Comparison of ENCODE assay signal across 28 cellular contexts in the genomic region with DNA sequence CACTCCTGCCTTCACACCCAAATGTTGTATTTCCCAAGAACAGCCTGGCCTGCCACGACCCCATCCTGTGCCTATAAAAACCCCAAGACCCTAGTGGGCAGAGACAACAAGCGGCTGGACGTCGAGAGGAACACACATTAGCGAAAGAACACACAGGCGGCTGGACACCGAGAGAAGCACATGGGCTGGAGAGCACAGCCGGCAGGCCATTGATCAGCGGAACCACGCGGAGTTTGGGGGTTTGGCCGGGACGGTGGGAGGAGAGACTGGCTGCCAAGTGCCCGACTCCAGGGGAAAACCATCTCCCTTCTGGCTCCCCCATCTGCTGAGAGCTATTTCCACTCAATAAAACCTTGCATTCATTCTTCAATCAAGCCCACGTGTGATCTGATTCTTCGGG.
"Had no signal": no experiment of that assay in that cellular context is flagged by ENCODE, and none has a peak within 500 bp of the region (broad histone marks: within the 10 kb centered on the region; RNA-seq: fewer than 3 reads in every experiment).

No MANE protein-coding gene starts in this region.

- H3K36me3 ChIP-seq: pancreas, prostate gland, right lobe of liver, sigmoid colon, suprapubic skin, tibial artery, transverse colon, upper lobe of right lung, vagina had no signal

- H3K4me1 ChIP-seq: pancreas, prostate gland, right lobe of liver, sigmoid colon, suprapubic skin, testis, tibial artery, transverse colon, upper lobe of right lung, vagina had no signal

- H3K4me3 Mint-ChIP-seq: naive B cell; naive thymus-derived CD8-positive, alpha-beta T cell; natural killer cell treated with Interleukin-12 subunit alpha and Interleukin-12 subunit beta and Interleukin-15 and Interleukin-18, amount 100 ng/mL, for 72 hours; nephron progenitor cell; neural crest cell; stimulated activated memory B cell treated with anti-CD40 and anti-IgM and Interleukin-4, amounts not matched to agents 10 μg/mL and 1 μg/mL and 100 μg/mL, for 72 hours; stimulated activated naive CD8-positive, alpha-beta T cell treated with anti-CD3 and anti-CD28 coated beads, Interleukin-15, amount 100 ng/mL, for 72 hours; type B pancreatic cell had no signal

- H3K9me3 ChIP-seq: pancreas, prostate gland, right lobe of liver, sigmoid colon, suprapubic skin, testis, tibial artery, transverse colon, upper lobe of right lung, vagina had no signal

- H3K27ac Mint-ChIP-seq: naive thymus-derived CD8-positive, alpha-beta T cell; natural killer cell treated with Interleukin-12 subunit alpha and Interleukin-12 subunit beta and Interleukin-15 and Interleukin-18, amount 100 ng/mL, for 72 hours; nephron progenitor cell; stimulated activated memory B cell treated with anti-CD40 and anti-IgM and Interleukin-4, amounts not matched to agents 10 μg/mL and 1 μg/mL and 100 μg/mL, for 72 hours; stimulated activated naive CD8-positive, alpha-beta T cell treated with anti-CD3 and anti-CD28 coated beads, Interleukin-15, amount 100 ng/mL, for 72 hours; type B pancreatic cell had no signal

- H3K4me3 ChIP-seq: pancreas, prostate gland, right lobe of liver, sigmoid colon, suprapubic skin, testis, tibial artery, transverse colon, upper lobe of right lung, vagina had no signal

- FAIRE-seq: pancreas, small intestine had no signal

- ATAC-seq: naive thymus-derived CD8-positive, alpha-beta T cell; natural killer cell treated with Interleukin-12 subunit alpha and Interleukin-12 subunit beta and Interleukin-15 and Interleukin-18, amount 100 ng/mL, for 72 hours; pancreas; right cardiac atrium; right lobe of liver; stimulated activated memory B cell treated with anti-CD40 and anti-IgM and Interleukin-4, amounts not matched to agents 10 μg/mL and 1 μg/mL and 100 μg/mL, for 72 hours; stimulated activated naive CD8-positive, alpha-beta T cell treated with anti-CD3 and anti-CD28 coated beads, Interleukin-15, amount 100 ng/mL, for 72 hours; stimulated activated naive CD8-positive, alpha-beta T cell treated with anti-CD3 and anti-CD28 coated beads, Interleukin-15, Interleukin-2, amounts not matched to agents 100 U/mL and 50 U/mL, for 24 hours; upper lobe of right lung had no signal

- H3K9me3 Mint-ChIP-seq: naive B cell; natural killer cell treated with Interleukin-12 subunit alpha and Interleukin-12 subunit beta and Interleukin-15 and Interleukin-18, amount 100 ng/mL, for 72 hours; stimulated activated memory B cell treated with anti-CD40 and anti-IgM and Interleukin-4, amounts not matched to agents 10 μg/mL and 1 μg/mL and 100 μg/mL, for 72 hours; stimulated activated naive CD8-positive, alpha-beta T cell treated with anti-CD3 and anti-CD28 coated beads, Interleukin-15, amount 100 ng/mL, for 72 hours; type B pancreatic cell had no signal

- H3K27ac ChIP-seq: pancreas, prostate gland, right lobe of liver, sigmoid colon, suprapubic skin, testis, tibial artery, transverse colon, upper lobe of right lung, vagina had no signal

- H3K36me3 Mint-ChIP-seq: naive B cell; naive thymus-derived CD8-positive, alpha-beta T cell; natural killer cell treated with Interleukin-12 subunit alpha and Interleukin-12 subunit beta and Interleukin-15 and Interleukin-18, amount 100 ng/mL, for 72 hours; stimulated activated memory B cell treated with anti-CD40 and anti-IgM and Interleukin-4, amounts not matched to agents 10 μg/mL and 1 μg/mL and 100 μg/mL, for 72 hours; type B pancreatic cell had no signal

- H3K27me3 Mint-ChIP-seq: stimulated activated memory B cell treated with anti-CD40 and anti-IgM and Interleukin-4, amounts not matched to agents 10 μg/mL and 1 μg/mL and 100 μg/mL, for 72 hours; type B pancreatic cell had no signal

- H3K4me1 Mint-ChIP-seq: naive B cell; naive thymus-derived CD8-positive, alpha-beta T cell; nephron progenitor cell; neural crest cell; stimulated activated memory B cell treated with anti-CD40 and anti-IgM and Interleukin-4, amounts not matched to agents 10 μg/mL and 1 μg/mL and 100 μg/mL, for 72 hours; stimulated activated naive CD8-positive, alpha-beta T cell treated with anti-CD3 and anti-CD28 coated beads, Interleukin-15, amount 100 ng/mL, for 72 hours had no signal

- DNase-seq: naive B cell; naive thymus-derived CD8-positive, alpha-beta T cell; nephron progenitor cell; occipital lobe; pancreas; right cardiac atrium; right lobe of liver; sigmoid colon; small intestine; stimulated activated CD4-positive, alpha-beta T cell treated with anti-CD3 and anti-CD28 coated beads, Interleukin-15, amount 100 ng/mL, for 24 hours; stimulated activated CD4-positive, alpha-beta T cell treated with anti-CD3 and anti-CD28 coated beads, Interleukin-4, amount 100 ng/mL, for 1 hour; stimulated activated CD4-positive, alpha-beta T cell treated with anti-CD3 and anti-CD28 coated beads, Interleukin-4, amount 100 ng/mL, for 4 hours; stimulated activated CD8-positive, alpha-beta memory T cell treated with anti-CD3 and anti-CD28 coated beads, Interleukin-4, amount 100 ng/mL, for 48 hours; stimulated activated naive CD4-positive, alpha-beta T cell; stimulated activated naive CD8-positive, alpha-beta T cell treated with anti-CD3 and anti-CD28 coated beads, Interleukin-15, amount 100 ng/mL, for 72 hours; stimulated activated naive CD8-positive, alpha-beta T cell treated with anti-CD3 and anti-CD28 coated beads, Interleukin-15, Interleukin-2, amounts not matched to agents 100 U/mL and 50 U/mL, for 24 hours; substantia nigra; testis; tibial artery; transverse colon; upper lobe of right lung had no signal

- H3K27me3 ChIP-seq: pancreas, right lobe of liver, sigmoid colon, suprapubic skin, testis, tibial artery, transverse colon, upper lobe of right lung, vagina had no signal
